Comparison of ENCODE assay signal across 27 cellular contexts in genomic region chr1:41510531-41511238, GRCh38. TPM values are rescaled to one million over a fixed set of nuclear protein-coding genes. Genes with fewer than 3 reads are reported as not detected.
"Had no signal": no experiment of that assay in that cellular context is flagged by ENCODE, and none has a peak within 500 bp of the region (broad histone marks: within the 10 kb centered on the region; RNA-seq: fewer than 3 reads in every experiment).

No MANE protein-coding gene starts in this region.

- H3K4me3 ChIP-seq: SK-N-MC had no signal

- H3K27me3 Mint-ChIP-seq: activated B cell treated with CpG ODN at 0.5 μM for 24 hours; activated CD4-positive, alpha-beta T cell treated with anti-CD3 and anti-CD28 coated beads, Interleukin-2, amount 10 ng/mL, durations not matched to agents 24 days and 14 days; activated CD8-positive, alpha-beta memory T cell treated with anti-CD3 and anti-CD28 coated beads, Interleukin-2, amount 10 ng/mL, durations not matched to agents 7 days and 5 days; activated naive CD8-positive, alpha-beta T cell treated with anti-CD3 and anti-CD28 coated beads, Interleukin-2, amount 10 ng/mL, durations not matched to agents 7 days and 5 days; activated T-cell treated with anti-CD3 and anti-CD28 coated beads, Interleukin-2, amount 50 U/mL, for 24 hours; T-cell had no signal

- H3K4me3 Mint-ChIP-seq: activated B cell treated with CpG ODN at 0.5 μM for 24 hours; activated CD4-positive, alpha-beta T cell treated with anti-CD3 and anti-CD28 coated beads, Interleukin-2, amount 10 ng/mL, durations not matched to agents 24 days and 14 days; activated CD8-positive, alpha-beta memory T cell treated with anti-CD3 and anti-CD28 coated beads, Interleukin-2, amount 10 ng/mL, durations not matched to agents 7 days and 5 days; activated naive CD8-positive, alpha-beta T cell treated with anti-CD3 and anti-CD28 coated beads, Interleukin-2, amount 10 ng/mL, durations not matched to agents 7 days and 5 days; activated T-cell treated with anti-CD3 and anti-CD28 coated beads, Interleukin-2, amount 50 U/mL, for 24 hours; T-cell had no signal

- DNase-seq: activated B cell treated with CpG ODN at 0.5 μM for 24 hours; activated CD4-positive, alpha-beta T cell treated with anti-CD3 and anti-CD28 coated beads for 1 hour; activated CD4-positive, alpha-beta T cell treated with anti-CD3 and anti-CD28 coated beads, Interleukin-2, amount 10 ng/mL, durations not matched to agents 24 days and 14 days; activated CD4-positive, alpha-beta T cell treated with anti-CD3 and anti-CD28 coated beads, Interleukin-2, amount 50 U/mL, for 48 hours; activated CD8-positive, alpha-beta memory T cell treated with anti-CD3 and anti-CD28 coated beads, Interleukin-2, amount 10 ng/mL, durations not matched to agents 7 days and 5 days; activated effector memory CD4-positive, alpha-beta T cell treated with anti-CD3 and anti-CD28 coated beads, Interleukin-2, amount 50 U/mL, for 16 hours; activated naive CD4-positive, alpha-beta T cell treated with Interleukin-2 at 50 U/mL for 16 hours; activated naive CD8-positive, alpha-beta T cell treated with anti-CD3 and anti-CD28 coated beads, Interleukin-2, amount 10 ng/mL, durations not matched to agents 7 days and 5 days; activated T-cell treated with anti-CD3 and anti-CD28 coated beads, Interleukin-2, amount 50 U/mL, for 24 hours; aorta; Kasumi-1; KBM-7; NCI-H1092; NCI-H1417; NCI-H1694; NCI-H2029; NCI-H345; NCI-H510A; NCI-H526 treated with DMSO at 0.1 percent for 48 hours; T-cell; T-helper 2 cell; T1000 had no signal

- H3K9me3 Mint-ChIP-seq: activated B cell treated with CpG ODN at 0.5 μM for 24 hours; activated CD4-positive, alpha-beta T cell treated with anti-CD3 and anti-CD28 coated beads, Interleukin-2, amount 10 ng/mL, durations not matched to agents 24 days and 14 days; activated naive CD8-positive, alpha-beta T cell treated with anti-CD3 and anti-CD28 coated beads, Interleukin-2, amount 10 ng/mL, durations not matched to agents 7 days and 5 days; activated T-cell treated with anti-CD3 and anti-CD28 coated beads, Interleukin-2, amount 50 U/mL, for 24 hours; T-cell had no signal

- ATAC-seq: activated CD8-positive, alpha-beta memory T cell treated with anti-CD3 and anti-CD28 coated beads, Interleukin-2, amount 10 ng/mL, durations not matched to agents 7 days and 5 days; T-cell had no signal

- H3K4me1 Mint-ChIP-seq: activated CD8-positive, alpha-beta memory T cell treated with anti-CD3 and anti-CD28 coated beads, Interleukin-2, amount 10 ng/mL, durations not matched to agents 7 days and 5 days; activated naive CD8-positive, alpha-beta T cell treated with anti-CD3 and anti-CD28 coated beads, Interleukin-2, amount 10 ng/mL, durations not matched to agents 7 days and 5 days; T-cell had no signal

- H3K27ac ChIP-seq: SK-N-MC had no signal

- FAIRE-seq: bronchial epithelial cell, TTC549 had no signal

- H3K27ac Mint-ChIP-seq: activated B cell treated with CpG ODN at 0.5 μM for 24 hours; activated CD8-positive, alpha-beta memory T cell treated with anti-CD3 and anti-CD28 coated beads, Interleukin-2, amount 10 ng/mL, durations not matched to agents 7 days and 5 days; activated naive CD8-positive, alpha-beta T cell treated with anti-CD3 and anti-CD28 coated beads, Interleukin-2, amount 10 ng/mL, durations not matched to agents 7 days and 5 days; T-cell had no signal

RNA-seq across cellular contexts. Expression of gene EDN2, which starts 26.2 kb away (rescaled TPM):
- total RNA-seq: activated B cell treated with CpG ODN at 0.5 μM for 24 hours; activated CD4-positive, alpha-beta T cell treated with anti-CD3 and anti-CD28 coated beads, Interleukin-2, amount 10 ng/mL, durations not matched to agents 24 days and 14 days; activated CD8-positive, alpha-beta memory T cell treated with anti-CD3 and anti-CD28 coated beads, Interleukin-2, amount 10 ng/mL, durations not matched to agents 7 days and 5 days; activated naive CD8-positive, alpha-beta T cell treated with anti-CD3 and anti-CD28 coated beads, Interleukin-2, amount 10 ng/mL, durations not matched to agents 7 days and 5 days; OCI-LY7; RPMI7951; T-cell had no signal
